ENCODE assay signal across 8 cellular contexts in the genomic region with DNA sequence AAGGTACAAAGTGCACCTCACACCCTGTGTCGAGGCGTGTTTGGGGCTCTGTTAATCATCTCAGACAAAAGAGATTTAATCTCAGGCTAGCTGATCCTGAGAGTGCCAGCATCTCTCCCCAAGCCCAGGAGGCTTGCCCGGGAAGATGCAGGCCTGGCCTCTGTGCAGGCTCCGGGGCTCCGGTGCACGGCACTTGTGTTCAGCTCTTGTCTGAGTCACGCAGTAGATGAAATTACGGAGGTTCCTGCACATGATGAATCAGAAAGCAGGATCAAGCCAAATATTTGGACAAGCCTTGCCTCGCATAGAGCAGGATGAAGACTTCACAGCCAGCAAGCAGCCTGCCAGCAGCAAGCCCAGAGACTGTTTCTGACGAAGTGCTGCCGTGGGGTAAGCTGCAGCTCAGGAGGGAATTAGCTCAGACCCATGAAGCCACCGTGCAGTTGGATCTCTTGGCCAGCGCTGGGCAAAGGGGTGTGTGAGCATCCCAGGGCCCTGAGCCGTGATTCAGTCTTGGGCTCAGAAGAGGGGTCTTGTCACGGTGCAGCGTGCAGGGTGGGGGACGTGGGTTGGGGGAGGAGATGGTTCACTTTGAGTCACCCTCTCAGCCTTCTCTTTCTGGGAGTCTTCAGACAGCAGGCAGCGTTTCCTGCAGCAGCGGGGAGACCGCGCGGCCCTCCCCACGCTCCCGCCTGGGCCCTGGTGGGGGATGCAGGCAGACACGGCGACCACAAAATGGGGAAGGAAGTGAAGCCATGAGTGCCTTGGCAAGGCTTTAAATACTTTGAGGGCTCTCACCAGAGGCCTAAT.
DNase-seq lines count a peak whose midpoint lies in the region; ATAC-seq and TF ChIP-seq lines count a peak whose summit lies in the region.

No MANE protein-coding gene starts in this region.

- H3K4me3 ChIP-seq in AG09309 (ENCODE audit: control insufficient read depth, low read depth, low read length): peak overlapping the region; percentile 25
- H3K4me3 ChIP-seq in gastroesophageal sphincter: no peak overlapping the region

- H3K4me1 ChIP-seq in gastroesophageal sphincter: peaks cover 6 to 54% (median 28%) of the 10 kb centered on the region in 3 donors

- H3K9me3 ChIP-seq in gastroesophageal sphincter: no peaks in the 10 kb centered on the region

- H3K36me3 ChIP-seq in gastroesophageal sphincter: no peaks in the 10 kb centered on the region

- H3K27me3 ChIP-seq in gastroesophageal sphincter: no peaks in the 10 kb centered on the region

- DNase-seq in AG09309 (ENCODE audit: low read depth) (peak; percentile 97), KG1 (lab: John Stamatoyannopoulos, UW) (peak; percentile 89), posterior vena cava (ENCODE audit: low spot score) (peak; percentile 95), iPS-NIHi11 (ENCODE audit: low spot score) (no peak)
- peak; percentile 50 for DNase-seq in activated CD8-positive, alpha-beta memory T cell treated with anti-CD3 and anti-CD28 coated beads, Interleukin-2, amount 50 U/mL, for 4 hours

- H3K27ac ChIP-seq in gastroesophageal sphincter: peak overlapping the region; percentile 36 to 88 (median 82)

- 24 to 50% methylated on average over 2 to 3 of the region's 26 CpGs for WGBS in gastroesophageal sphincter (ENCODE audit: low coverage in 1 of 2), 2 donors

- ATAC-seq in GM19397 (IDR thresholded peaks at IDR 0.05; ENCODE audit: unreplicated experiment): peak; percentile 73
- ATAC-seq in gastroesophageal sphincter: peak; percentile 93
- no peak for ATAC-seq in GM19324 (IDR thresholded peaks at IDR 0.05; ENCODE audit: low FRiP score, unreplicated experiment)

- no peak for TF ChIP-seq CTCF in AG09309 (IDR thresholded peaks at IDR 0.05; ENCODE audit: control insufficient read depth, insufficient read depth, low read depth, low read length, missing control alignments)
- TF ChIP-seq CTCF in gastroesophageal sphincter (IDR thresholded peaks at IDR 0.05): peak in 1 of 4 experiments; percentile 5

- no peak for TF ChIP-seq POLR2A in gastroesophageal sphincter (IDR thresholded peaks at IDR 0.05)

- TF ChIP-seq EP300 in gastroesophageal sphincter (IDR thresholded peaks at IDR 0.05): no peak

- intact Hi-C loops in posterior vena cava (cut with DNase I): loop anchor here in 1 of 2 donors (10.0 kb wide), 1 partner anchor 88 kb away; a partner anchor contains a TSS
